Comparison of ENCODE assay signal across 1 cellular context in genomic region chr19:45778010-45778671, GRCh38.
TF ChIP-seq lines count a peak whose summit lies in the region.

No MANE protein-coding gene starts in this region.

TF ChIP-seq in HCT116, 20 proteins besides CTCF, POLR2A, EP300 and RAD21:
- TF ChIP-seq MAX (IDR thresholded peaks at IDR 0.05) (no peak), ELF1 (IDR thresholded peaks at IDR 0.05; ENCODE audit: borderline replicate concordance, low read depth) (no peak), TCF7L2 (IDR thresholded peaks at IDR 0.05; ENCODE audit: borderline replicate concordance, extremely low read depth, insufficient read depth, insufficient read length) (no peak), POLR2AphosphoS5 (IDR thresholded peaks at IDR 0.05; ENCODE audit: low read depth, low read length) (no peak), ZNF274 (IDR thresholded peaks at IDR 0.05; ENCODE audit: low read depth, low read length) (no peak), EZH2phosphoT487 (IDR thresholded peaks at IDR 0.05; ENCODE audit: borderline replicate concordance) (no peak), JUND (IDR thresholded peaks at IDR 0.05) (no peak), EZH2 (IDR thresholded peaks at IDR 0.05) (no peak), ZFX (IDR thresholded peaks at IDR 0.05) (no peak), SIN3A (IDR thresholded peaks at IDR 0.05; ENCODE audit: low read depth) (no peak), YY1 (IDR thresholded peaks at IDR 0.05; ENCODE audit: extremely low read depth, insufficient replicate concordance, low read depth, low read length) (no peak), CBX3 (IDR thresholded peaks at IDR 0.05; ENCODE audit: low read depth) (no peak), FOSL1 (IDR thresholded peaks at IDR 0.05; ENCODE audit: low read depth) (no peak), CEBPB (IDR thresholded peaks at IDR 0.05; ENCODE audit: low read depth) (no peak), EGR1 (IDR thresholded peaks at IDR 0.05; ENCODE audit: low read depth) (no peak), ZBTB33 (IDR thresholded peaks at IDR 0.05; ENCODE audit: extremely low read depth, insufficient replicate concordance, low read length) (no peak), REST (IDR thresholded peaks at IDR 0.05; ENCODE audit: low read depth) (no peak), SRF (IDR thresholded peaks at IDR 0.05; ENCODE audit: low read depth) (no peak), SP1 (IDR thresholded peaks at IDR 0.05; ENCODE audit: low read depth) (no peak), ATF3 (IDR thresholded peaks at IDR 0.05) (no peak)
